Comparison of ENCODE assay signal across 10 cellular contexts in genomic region chr16:85749686-85750020, GRCh38. TPM values are rescaled to one million over a fixed set of nuclear protein-coding genes. Genes with fewer than 3 reads are reported as not detected.
A peak's percentile ranks its signal among the peaks of the same experiment; 100 is the strongest.
DNase-seq lines count a peak whose midpoint lies in the region; TF ChIP-seq lines count a peak whose summit lies in the region.
"Had no signal": no experiment of that assay in that cellular context is flagged by ENCODE, and none has a peak within 500 bp of the region (broad histone marks: within the 10 kb centered on the region; RNA-seq: fewer than 3 reads in every experiment).

No MANE protein-coding gene starts in this region.

- H3K9me3 ChIP-seq in BLaER1 treated with 17β-estradiol and CSF1 and Interleukin-3, amounts not matched to agents 10 nM and 100 nM (replicated peaks in 1 of 11): no peaks in the 10 kb centered on the region
- no peaks in the 10 kb centered on the region for H3K9me3 ChIP-seq in endodermal cell (ENCODE audit: control insufficient read depth, low read length)
- no peaks in the 10 kb centered on the region for H3K9me3 ChIP-seq in ovary
- no peaks in the 10 kb centered on the region for H3K9me3 ChIP-seq in tibial artery

- TF ChIP-seq POLR2A in ovary (IDR thresholded peaks at IDR 0.05): no peak

- peak overlapping the region in 9 of 10 experiments; percentile 65 to 80 (median 72); a peak in 16 of 20 replicates for H3K4me3 ChIP-seq in BLaER1 treated with 17β-estradiol and CSF1 and Interleukin-3, amounts not matched to agents 10 nM and 100 nM
- H3K4me3 ChIP-seq in endodermal cell (ENCODE audit: low read length): peak overlapping the region; percentile 77
- peak overlapping the region; percentile 37 for H3K4me3 ChIP-seq in ovary
- H3K4me3 ChIP-seq in tibial artery: no peak overlapping the region

- no peak for TF ChIP-seq CTCF in endodermal cell (conservative IDR thresholded peaks at IDR 0.05)
- no peak for TF ChIP-seq CTCF in ovary (IDR thresholded peaks at IDR 0.05)
- no peak for TF ChIP-seq CTCF in tibial artery (IDR thresholded peaks at IDR 0.05)

- H3K9ac ChIP-seq in BLaER1 treated with 17β-estradiol and CSF1 and Interleukin-3, amounts not matched to agents 10 nM and 100 nM: peak overlapping the region in 6 of 11 experiments; percentile 64 to 79 (median 74); a peak in 7 of 22 replicates
- no peak overlapping the region for H3K9ac ChIP-seq in endodermal cell (ENCODE audit: extremely low read depth, low read length, poor library complexity, severe bottlenecking)

- no peak overlapping the region for H3K27ac ChIP-seq in BLaER1 treated with 17β-estradiol and CSF1 and Interleukin-3, amounts not matched to agents 10 nM and 100 nM
- H3K27ac ChIP-seq in endodermal cell (ENCODE audit: low read depth, low read length) (no peak overlapping the region), ovary (no peak overlapping the region), tibial artery (no peak overlapping the region)

- H3K27me3 Mint-ChIP-seq in IgD-negative memory B cell (peaks cover 7% of the 10 kb centered on the region), endodermal cell (ENCODE audit: insufficient read depth) (peaks cover 25% of the 10 kb centered on the region)

- H3K4me2 ChIP-seq in BLaER1 treated with 17β-estradiol and CSF1 and Interleukin-3, amounts not matched to agents 10 nM and 100 nM: peak overlapping the region; percentile 98 to 100 (median 100)

- H3K36me3 ChIP-seq in BLaER1 treated with 17β-estradiol and CSF1 and Interleukin-3, amounts not matched to agents 10 nM and 100 nM: no peaks in the 10 kb centered on the region; a peak in 1 of 22 replicates
- H3K36me3 ChIP-seq in endodermal cell (ENCODE audit: control insufficient read depth, insufficient read depth, low read length) (no peaks in the 10 kb centered on the region), ovary (no peaks in the 10 kb centered on the region), tibial artery (no peaks in the 10 kb centered on the region)

- H3K4me3 Mint-ChIP-seq in IgD-negative memory B cell: peak overlapping the region; percentile 86 to 99 (median 92)
- H3K4me3 Mint-ChIP-seq in endodermal cell: peak overlapping the region; percentile 70

- H3K36me3 Mint-ChIP-seq in IgD-negative memory B cell (peaks cover 4% of the 10 kb centered on the region), endodermal cell (ENCODE audit: low read depth) (no peaks in the 10 kb centered on the region)

- H3K4me1 ChIP-seq in BLaER1 treated with 17β-estradiol and CSF1 and Interleukin-3, amounts not matched to agents 10 nM and 100 nM: peaks cover 53 to 100% (median 92%) of the 10 kb centered on the region in 10 experiments
- H3K4me1 ChIP-seq in endodermal cell (ENCODE audit: control insufficient read depth, insufficient read depth, low read length) (peaks cover 11% of the 10 kb centered on the region), ovary (ENCODE audit: insufficient read depth) (peaks cover 5% of the 10 kb centered on the region), tibial artery (peaks cover 0 to 29% (median 18%) of the 10 kb centered on the region in 4 donors)

- H3K4me1 Mint-ChIP-seq in IgD-negative memory B cell (peaks cover 48 to 53% (median 52%) of the 10 kb centered on the region in 3 donors), endodermal cell (peaks cover 20% of the 10 kb centered on the region)

- DNase-seq in endodermal cell: peak; percentile 73
- no peak for DNase-seq in ovary
- DNase-seq in pons (ENCODE audit: low spot score): no peak
- no peak for DNase-seq in T-helper 2 cell
- DNase-seq in cortex of kidney (lab: John Stamatoyannopoulos, UW): no peak
- DNase-seq in tibial artery: no peak
- DNase-seq: NCI-H1105; stimulated activated CD4-positive, alpha-beta T cell treated with anti-CD3 and anti-CD28 coated beads, Interleukin-4, amount 100 ng/mL, for 4 hours had no signal

- H3K27ac Mint-ChIP-seq in IgD-negative memory B cell (peak overlapping the region in 1 of 3 donors; percentile 83), endodermal cell (no peak overlapping the region)

- intact Hi-C loops in ovary (cut with DNase I) (no loop called here), tibial artery (cut with DNase I; ENCODE audit: low total_unique reads) (no loop called here)

- H3K9me3 Mint-ChIP-seq in IgD-negative memory B cell (peaks cover 0 to 2% (median 0%) of the 10 kb centered on the region in 3 donors), endodermal cell (no peaks in the 10 kb centered on the region)

- H4K20me1 ChIP-seq in BLaER1 treated with 17β-estradiol and CSF1 and Interleukin-3, amounts not matched to agents 10 nM and 100 nM: peaks cover 0 to 68% (median 42%) of the 10 kb centered on the region in 11 experiments; a peak in 18 of 22 replicates

- no peak for TF ChIP-seq EP300 in ovary (IDR thresholded peaks at IDR 0.05)

- peaks cover 0 to 51% (median 0%) of the 10 kb centered on the region in 11 experiments; a peak in 7 of 22 replicates for H3K27me3 ChIP-seq in BLaER1 treated with 17β-estradiol and CSF1 and Interleukin-3, amounts not matched to agents 10 nM and 100 nM
- peaks cover 25% of the 10 kb centered on the region for H3K27me3 ChIP-seq in endodermal cell (ENCODE audit: control insufficient read depth, insufficient read depth, low read length, poor library complexity, severe bottlenecking)
- H3K27me3 ChIP-seq in ovary: no peaks in the 10 kb centered on the region
- peaks cover 0 to 92% of the 10 kb centered on the region in 2 donors for H3K27me3 ChIP-seq in tibial artery

- WGBS in endodermal cell (ENCODE audit: insufficient coverage in 1 of 2, insufficient read length in 1 of 2), 2 experiments: 69 to 86% methylated on average over 5 to 12 of the region's 12 CpGs
- WGBS in ovary, 3 donors: 43 to 62% (median 57%) methylated on average over 10 to 12 of the region's 12 CpGs

RNA-seq across cellular contexts. Expression of gene C16orf74, which starts 1.2 kb away (rescaled TPM):
- polyA plus RNA-seq in IgD-negative memory B cell: 39.7 TPM
- total RNA-seq in endodermal cell: 1 to 10 TPM; 3.6 to 7.4 TPM
- polyA plus RNA-seq in endodermal cell (2013, experiment 1 of 2): 1.7 TPM
- polyA plus RNA-seq in endodermal cell (2013, experiment 2 of 2): 2.0 TPM
- 1 to 10 TPM in 1 of 7 donors, under 1 TPM in 5, not detected in 1; 0.38 to 1.5 (median 0.60) TPM for total RNA-seq in ovary
- 1 to 10 TPM in 1 of 2 donors, not detected in 1; 1.2 TPM for polyA plus RNA-seq in ovary

RNA-seq across cellular contexts. Expression of gene EMC8, which starts 49.7 kb away (rescaled TPM):
- 28.3 TPM for polyA plus RNA-seq in IgD-negative memory B cell
- total RNA-seq in endodermal cell: 10 to 100 TPM; 60.1 to 67.6 TPM
- 39.9 TPM for polyA plus RNA-seq in endodermal cell (2013, experiment 1 of 2)
- polyA plus RNA-seq in endodermal cell (2013, experiment 2 of 2): 37.1 TPM
- 10 to 100 TPM; 16.6 to 32.5 (median 21.5) TPM for total RNA-seq in ovary
- polyA plus RNA-seq in ovary: 10 to 100 TPM in 1 of 2 donors, 1 to 10 TPM in 1; 9.4 to 15.0 TPM

RNA-seq across cellular contexts. Expression of gene COX4I1, which starts 49.8 kb away (rescaled TPM):
- polyA plus RNA-seq in IgD-negative memory B cell: 1,007 TPM
- 100 to 1,000 TPM; 436 to 471 TPM for total RNA-seq in endodermal cell
- polyA plus RNA-seq in endodermal cell (2013, experiment 1 of 2): 553 TPM
- 508 TPM for polyA plus RNA-seq in endodermal cell (2013, experiment 2 of 2)
- 100 to 1,000 TPM; 378 to 540 (median 455) TPM for total RNA-seq in ovary
- polyA plus RNA-seq in ovary: 100 to 1,000 TPM; 484 to 750 TPM

Comparison
In these comparisons a context has a peak if more than half of its experiments do, and no peak if none do; other contexts are left out.
1. H3K4me3 ChIP-seq: peak in BLaER1 treated with 17β-estradiol and CSF1 and Interleukin-3, amounts not matched to agents 10 nM and 100 nM (9 of 10), endodermal cell (single experiment) and ovary (single experiment); none in tibial artery (0 of 2).